ENCODE assay signal across 2 cellular contexts in genomic region chr11:31509017-31509411, GRCh38.
TF ChIP-seq lines count a peak whose summit lies in the region.

No MANE protein-coding gene starts in this region.

TF ChIP-seq in IMR-90, 13 proteins besides CTCF, POLR2A, EP300 and RAD21:
- TF ChIP-seq RCOR1 (IDR thresholded peaks at IDR 0.05; ENCODE audit: insufficient replicate concordance, low read length) (no peak), MAFK (IDR thresholded peaks at IDR 0.05; ENCODE audit: low read depth, low read length) (no peak), USF2 (IDR thresholded peaks at IDR 0.05; ENCODE audit: low read depth, low read length) (no peak)

TF ChIP-seq in K562, 482 proteins besides CTCF, POLR2A, EP300 and RAD21:
- TF ChIP-seq, protein P1, sequence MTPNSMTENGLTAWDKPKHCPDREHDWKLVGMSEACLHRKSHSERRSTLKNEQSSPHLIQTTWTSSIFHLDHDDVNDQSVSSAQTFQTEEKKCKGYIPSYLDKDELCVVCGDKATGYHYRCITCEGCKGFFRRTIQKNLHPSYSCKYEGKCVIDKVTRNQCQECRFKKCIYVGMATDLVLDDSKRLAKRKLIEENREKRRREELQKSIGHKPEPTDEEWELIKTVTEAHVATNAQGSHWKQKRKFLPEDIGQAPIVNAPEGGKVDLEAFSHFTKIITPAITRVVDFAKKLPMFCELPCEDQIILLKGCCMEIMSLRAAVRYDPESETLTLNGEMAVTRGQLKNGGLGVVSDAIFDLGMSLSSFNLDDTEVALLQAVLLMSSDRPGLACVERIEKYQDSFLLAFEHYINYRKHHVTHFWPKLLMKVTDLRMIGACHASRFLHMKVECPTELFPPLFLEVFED (CRISPR knock-in tag; conservative IDR thresholded peaks at IDR 0.05): no peak
- TF ChIP-seq, protein P2, sequence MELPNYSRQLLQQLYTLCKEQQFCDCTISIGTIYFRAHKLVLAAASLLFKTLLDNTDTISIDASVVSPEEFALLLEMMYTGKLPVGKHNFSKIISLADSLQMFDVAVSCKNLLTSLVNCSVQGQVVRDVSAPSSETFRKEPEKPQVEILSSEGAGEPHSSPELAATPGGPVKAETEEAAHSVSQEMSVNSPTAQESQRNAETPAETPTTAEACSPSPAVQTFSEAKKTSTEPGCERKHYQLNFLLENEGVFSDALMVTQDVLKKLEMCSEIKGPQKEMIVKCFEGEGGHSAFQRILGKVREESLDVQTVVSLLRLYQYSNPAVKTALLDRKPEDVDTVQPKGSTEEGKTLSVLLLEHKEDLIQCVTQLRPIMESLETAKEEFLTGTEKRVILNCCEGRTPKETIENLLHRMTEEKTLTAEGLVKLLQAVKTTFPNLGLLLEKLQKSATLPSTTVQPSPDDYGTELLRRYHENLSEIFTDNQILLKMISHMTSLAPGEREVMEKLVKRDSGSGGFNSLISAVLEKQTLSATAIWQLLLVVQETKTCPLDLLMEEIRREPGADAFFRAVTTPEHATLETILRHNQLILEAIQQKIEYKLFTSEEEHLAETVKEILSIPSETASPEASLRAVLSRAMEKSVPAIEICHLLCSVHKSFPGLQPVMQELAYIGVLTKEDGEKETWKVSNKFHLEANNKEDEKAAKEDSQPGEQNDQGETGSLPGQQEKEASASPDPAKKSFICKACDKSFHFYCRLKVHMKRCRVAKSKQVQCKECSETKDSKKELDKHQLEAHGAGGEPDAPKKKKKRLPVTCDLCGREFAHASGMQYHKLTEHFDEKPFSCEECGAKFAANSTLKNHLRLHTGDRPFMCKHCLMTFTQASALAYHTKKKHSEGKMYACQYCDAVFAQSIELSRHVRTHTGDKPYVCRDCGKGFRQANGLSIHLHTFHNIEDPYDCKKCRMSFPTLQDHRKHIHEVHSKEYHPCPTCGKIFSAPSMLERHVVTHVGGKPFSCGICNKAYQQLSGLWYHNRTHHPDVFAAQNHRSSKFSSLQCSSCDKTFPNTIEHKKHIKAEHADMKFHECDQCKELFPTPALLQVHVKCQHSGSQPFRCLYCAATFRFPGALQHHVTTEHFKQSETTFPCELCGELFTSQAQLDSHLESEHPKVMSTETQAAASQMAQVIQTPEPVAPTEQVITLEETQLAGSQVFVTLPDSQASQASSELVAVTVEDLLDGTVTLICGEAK (IDR thresholded peaks at IDR 0.05): 0 out of 2 replicates have a peak, but pooled peaks have one; percentile 16
- TF ChIP-seq, protein P2 (CRISPR knock-in tag; IDR thresholded peaks at IDR 0.05): no peak
